ENCODE assay signal across 14 cellular contexts in the genomic region with DNA sequence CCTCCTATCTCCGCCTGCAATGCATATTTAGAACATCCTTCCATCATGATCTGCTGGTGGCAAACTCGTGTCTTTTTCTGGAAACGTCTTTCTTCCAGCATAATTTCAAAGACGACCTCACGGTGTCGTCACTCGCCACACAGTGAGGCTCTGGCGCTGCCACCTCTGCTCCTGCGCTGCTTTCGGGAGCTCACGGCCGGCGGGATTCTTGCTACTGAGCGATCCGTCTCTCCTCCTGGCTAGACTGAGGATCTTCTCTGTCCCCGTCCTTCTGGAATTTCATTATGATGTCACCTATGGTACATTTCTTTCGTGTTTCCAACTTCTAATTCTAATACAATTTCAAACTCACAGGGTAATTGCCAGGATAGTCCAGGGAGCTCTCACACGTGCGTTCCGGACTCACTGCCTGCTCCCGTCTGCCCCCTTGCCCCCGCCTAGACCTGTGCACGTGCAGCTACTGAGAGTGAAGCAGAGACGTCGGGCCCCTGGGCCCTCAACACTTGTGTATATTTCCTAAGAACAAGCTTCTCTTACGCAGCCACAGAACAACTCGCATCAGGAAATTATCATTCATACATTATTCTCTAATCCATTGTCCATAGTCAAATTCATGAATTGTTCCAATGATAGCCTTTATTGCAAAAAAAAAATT. TPM values are rescaled to one million over a fixed set of nuclear protein-coding genes. Genes with fewer than 3 reads are reported as not detected.
DNase-seq lines count a peak whose midpoint lies in the region; ATAC-seq and TF ChIP-seq lines count a peak whose summit lies in the region.
"Had no signal": no experiment of that assay in that cellular context is flagged by ENCODE, and none has a peak within 500 bp of the region (broad histone marks: within the 10 kb centered on the region; RNA-seq: fewer than 3 reads in every experiment).

No MANE protein-coding gene starts in this region.

- no peak overlapping the region for H3K4me2 ChIP-seq in osteoblast (ENCODE audit: insufficient read depth, low read length)

- intact Hi-C loops in Caco-2 (cut with micrococcal nuclease; ENCODE audit: unreplicated experiment) (no loop called here), MCF 10A (cut with micrococcal nuclease) (no loop called here)
- intact Hi-C loops in activated CD4-positive, alpha-beta T cell treated with anti-CD3 and anti-CD28 coated beads for 36 hours (cut with DNase I, micrococcal nuclease): no loop called here

- H4K20me1 ChIP-seq in osteoblast (ENCODE audit: insufficient read depth, low read length): peaks cover 9% of the 10 kb centered on the region

- H3K9me3 ChIP-seq in Caco-2 (no peaks in the 10 kb centered on the region), T-helper 17 cell (ENCODE audit: control insufficient read depth, low read length, poor library complexity, severe bottlenecking) (no peaks in the 10 kb centered on the region), osteoblast (ENCODE audit: low read depth, low read length) (no peaks in the 10 kb centered on the region)

- no peak overlapping the region for H3K4me3 Mint-ChIP-seq in Caco-2 (ENCODE audit: unreplicated experiment)
- H3K4me3 Mint-ChIP-seq in T-helper 17 cell: no peak overlapping the region
- H3K4me3 Mint-ChIP-seq in endothelial cell (ENCODE audit: unreplicated experiment): peak overlapping the region; percentile 47
- H3K4me3 Mint-ChIP-seq in activated CD4-positive, alpha-beta T cell treated with anti-CD3 and anti-CD28 coated beads for 36 hours: no peak overlapping the region
- H3K4me3 Mint-ChIP-seq in MCF 10A (ENCODE audit: unreplicated experiment): no peak overlapping the region
- H3K4me3 Mint-ChIP-seq: CD14-positive monocyte; CD8-positive, alpha-beta memory T cell had no signal

- H3K4me1 ChIP-seq in Caco-2 (no peaks in the 10 kb centered on the region), osteoblast (ENCODE audit: insufficient read depth, low read length) (peaks cover under 1% of the 10 kb centered on the region)

- no peak overlapping the region for H2AFZ ChIP-seq in osteoblast (ENCODE audit: low read length)

- no peak for ATAC-seq in T-helper 17 cell
- no peak for ATAC-seq in activated CD4-positive, alpha-beta T cell treated with anti-CD3 and anti-CD28 coated beads for 36 hours

- no peaks in the 10 kb centered on the region for H3K9me3 Mint-ChIP-seq in Caco-2 (ENCODE audit: unreplicated experiment)
- no peaks in the 10 kb centered on the region for H3K9me3 Mint-ChIP-seq in endothelial cell (ENCODE audit: unreplicated experiment)
- H3K9me3 Mint-ChIP-seq in activated CD4-positive, alpha-beta T cell treated with anti-CD3 and anti-CD28 coated beads for 36 hours (ENCODE audit: low read depth): no peaks in the 10 kb centered on the region
- no peaks in the 10 kb centered on the region for H3K9me3 Mint-ChIP-seq in MCF 10A (ENCODE audit: unreplicated experiment)

- H3K36me3 Mint-ChIP-seq in Caco-2 (ENCODE audit: insufficient read depth, unreplicated experiment) (peaks cover 27% of the 10 kb centered on the region), T-helper 17 cell (ENCODE audit: low read depth) (peaks cover 10% of the 10 kb centered on the region), endothelial cell (ENCODE audit: low read depth, unreplicated experiment) (peaks cover 21% of the 10 kb centered on the region), MCF 10A (ENCODE audit: insufficient read depth, unreplicated experiment) (peaks cover 43% of the 10 kb centered on the region)
- peaks cover 34% of the 10 kb centered on the region for H3K36me3 Mint-ChIP-seq in activated CD4-positive, alpha-beta T cell treated with anti-CD3 and anti-CD28 coated beads for 36 hours (ENCODE audit: low read depth)

- H3K27ac ChIP-seq in osteoblast (ENCODE audit: low read depth, low read length): no peak overlapping the region
- H3K27ac ChIP-seq: 22Rv1 had no signal

- H3K4me3 ChIP-seq in Caco-2 (ENCODE audit: low read depth, low read length) (no peak overlapping the region), osteoblast (ENCODE audit: insufficient read depth, low read length) (no peak overlapping the region)

- no peaks in the 10 kb centered on the region for H3K4me1 Mint-ChIP-seq in Caco-2 (ENCODE audit: low read depth, unreplicated experiment)
- peaks cover 7% of the 10 kb centered on the region for H3K4me1 Mint-ChIP-seq in T-helper 17 cell
- no peaks in the 10 kb centered on the region for H3K4me1 Mint-ChIP-seq in endothelial cell (ENCODE audit: unreplicated experiment)
- H3K4me1 Mint-ChIP-seq in activated CD4-positive, alpha-beta T cell treated with anti-CD3 and anti-CD28 coated beads for 36 hours: no peaks in the 10 kb centered on the region
- no peaks in the 10 kb centered on the region for H3K4me1 Mint-ChIP-seq in MCF 10A (ENCODE audit: insufficient read depth, unreplicated experiment)

- POLR2A ChIA-PET in Caco-2 (lab: Charles Lee) (interaction anchor here (0.5 kb wide), 1 partner anchor 45 kb away, joined by 3 read pairs; no protein-coding TSS in a partner anchor), MCF 10A (lab: Yijun Ruan, JAX) (interaction anchor here (1.2 to 1.7 kb wide), 3 partner anchors 12 to 266 kb away, joined by 3 to 5 read pairs (median 4); a partner anchor contains a TSS)
- POLR2A ChIA-PET in activated CD4-positive, alpha-beta T cell treated with anti-CD3 and anti-CD28 coated beads for 36 hours (lab: Charles Lee): no interaction called here

- CTCF ChIA-PET in Caco-2 (lab: Charles Lee) (interaction anchor here (0.6 kb wide), 1 partner anchor 385 kb away, joined by 3 read pairs; no protein-coding TSS in a partner anchor), MCF 10A (lab: Yijun Ruan, JAX) (interaction anchor here (0.9 to 1.4 kb wide), 2 partner anchors 62 to 521 kb away, joined by 3 to 4 read pairs; a partner anchor contains a TSS)
- CTCF ChIA-PET in activated CD4-positive, alpha-beta T cell treated with anti-CD3 and anti-CD28 coated beads for 36 hours (lab: Charles Lee): no interaction called here

- H3K79me2 ChIP-seq in osteoblast (ENCODE audit: insufficient read depth, low read length): no peaks in the 10 kb centered on the region

- H3K36me3 ChIP-seq in Caco-2 (ENCODE audit: control insufficient read depth, insufficient read depth, low read length): 0 out of 2 replicates have a peak, but pooled peaks cover 1% of the 10 kb centered on the region
- peaks cover 40% of the 10 kb centered on the region for H3K36me3 ChIP-seq in osteoblast (ENCODE audit: insufficient read depth, low read length)

- no peak for DNase-seq in Caco-2
- no peak for DNase-seq in T-helper 17 cell
- no peak for DNase-seq in endothelial cell (ENCODE audit: low spot score)
- peak; percentile 73 for DNase-seq in osteoblast (ENCODE audit: insufficient read length, low spot score, missing footprints)
- DNase-seq in activated CD4-positive, alpha-beta T cell treated with anti-CD3 and anti-CD28 coated beads for 36 hours: no peak
- DNase-seq in MCF 10A (ENCODE audit: unreplicated experiment): no peak
- DNase-seq in NAMALWA (ENCODE audit: low spot score): no peak
- DNase-seq: CD8-positive, alpha-beta memory T cell; DMS53; GF-D8 had no signal

- peak overlapping the region; percentile 14 for H3K27ac Mint-ChIP-seq in Caco-2 (ENCODE audit: unreplicated experiment)
- peak overlapping the region; percentile 72 for H3K27ac Mint-ChIP-seq in T-helper 17 cell
- no peak overlapping the region for H3K27ac Mint-ChIP-seq in endothelial cell (ENCODE audit: unreplicated experiment)
- no peak overlapping the region for H3K27ac Mint-ChIP-seq in activated CD4-positive, alpha-beta T cell treated with anti-CD3 and anti-CD28 coated beads for 36 hours
- no peak overlapping the region for H3K27ac Mint-ChIP-seq in MCF 10A (ENCODE audit: low read depth, unreplicated experiment)
- H3K27ac Mint-ChIP-seq: CD14-positive monocyte had no signal

- BruUV-seq in Caco-2 (replicated peaks; lab: Mats Ljungman, UMichigan) (no TSS peak), MCF 10A (replicated peaks; lab: Mats Ljungman, UMichigan) (no TSS peak)

- H3K27me3 Mint-ChIP-seq in Caco-2 (ENCODE audit: insufficient read depth, unreplicated experiment): no peaks in the 10 kb centered on the region
- H3K27me3 Mint-ChIP-seq in T-helper 17 cell: no peaks in the 10 kb centered on the region
- peaks cover 4% of the 10 kb centered on the region for H3K27me3 Mint-ChIP-seq in endothelial cell (ENCODE audit: unreplicated experiment)
- H3K27me3 Mint-ChIP-seq in activated CD4-positive, alpha-beta T cell treated with anti-CD3 and anti-CD28 coated beads for 36 hours: no peaks in the 10 kb centered on the region
- H3K27me3 Mint-ChIP-seq in MCF 10A (ENCODE audit: insufficient read depth, unreplicated experiment): no peaks in the 10 kb centered on the region
- H3K27me3 Mint-ChIP-seq: CD8-positive, alpha-beta memory T cell had no signal

- no peaks in the 10 kb centered on the region for H3K27me3 ChIP-seq in Caco-2 (replicated peaks; ENCODE audit: control insufficient read depth, insufficient read depth, low read length)
- H3K27me3 ChIP-seq in osteoblast (ENCODE audit: insufficient read depth, low read length): no peaks in the 10 kb centered on the region

- TF ChIP-seq CTCF in Caco-2 (IDR thresholded peaks at IDR 0.05; ENCODE audit: insufficient read depth in 1 of 2, low read depth in 1 of 2, low read length in 1 of 2, severe bottlenecking in 1 of 2, unreplicated experiment in 1 of 2) (no peak), endothelial cell (IDR thresholded peaks at IDR 0.05; ENCODE audit: unreplicated experiment) (no peak), osteoblast (IDR thresholded peaks at IDR 0.05; ENCODE audit: extremely low read depth, low read depth, low read length) (no peak), MCF 10A (IDR thresholded peaks at IDR 0.05; ENCODE audit: unreplicated experiment) (no peak)

RNA-seq across cellular contexts. Expression of a gene that starts 25.5 kb away (rescaled TPM):
- total RNA-seq in Caco-2 (2022): 35.2 and 36.5 TPM in 2 replicates
- 10 to 100 TPM; 48.0 to 54.8 TPM for total RNA-seq in T-helper 17 cell
- 15.3 TPM for total RNA-seq in endothelial cell (ENCODE audit: unreplicated experiment)
- total RNA-seq in osteoblast: 23.3 and 27.5 TPM in 2 replicates
- 10 to 100 TPM; 16.1 to 18.7 TPM for total RNA-seq in activated CD4-positive, alpha-beta T cell treated with anti-CD3 and anti-CD28 coated beads for 36 hours
- total RNA-seq in MCF 10A (2022): 18.1 and 24.7 TPM in 2 replicates

RNA-seq across cellular contexts. Expression of a gene that starts 27.4 kb away (rescaled TPM):
- total RNA-seq in Caco-2 (2022) (20.6 and 21.5 TPM in 2 replicates), T-helper 17 cell (10 to 100 TPM; 17.3 to 21.0 TPM), endothelial cell (ENCODE audit: unreplicated experiment) (11.2 TPM), osteoblast (7.4 and 9.4 TPM in 2 replicates), MCF 10A (2022) (14.9 and 19.6 TPM in 2 replicates)
- total RNA-seq in activated CD4-positive, alpha-beta T cell treated with anti-CD3 and anti-CD28 coated beads for 36 hours: 10 to 100 TPM; 14.0 to 14.1 TPM

RNA-seq across cellular contexts. Expression of a gene that starts 45.6 kb away (rescaled TPM):
- total RNA-seq in Caco-2 (2022): 0.39 TPM in 1 of 2 replicates, not detected in the other
- total RNA-seq in T-helper 17 cell: under 1 TPM; 0.44 to 0.99 TPM
- 1.3 TPM for total RNA-seq in endothelial cell (ENCODE audit: unreplicated experiment)
- total RNA-seq in osteoblast: under 0.01 TPM in 1 of 2 replicates, not detected in the other
- under 1 TPM; 0.18 to 0.27 TPM for total RNA-seq in activated CD4-positive, alpha-beta T cell treated with anti-CD3 and anti-CD28 coated beads for 36 hours
- 2.4 and 3.9 TPM in 2 replicates for total RNA-seq in MCF 10A (2022)

RNA-seq across cellular contexts. Expression of a gene that starts 52.0 kb away (rescaled TPM):
- total RNA-seq in Caco-2 (2022) (not detected in 2 replicates), T-helper 17 cell (not detected), endothelial cell (ENCODE audit: unreplicated experiment) (not detected), osteoblast (not detected in 2 replicates), MCF 10A (2022) (0.81 and 1.4 TPM in 2 replicates)
- not detected for total RNA-seq in activated CD4-positive, alpha-beta T cell treated with anti-CD3 and anti-CD28 coated beads for 36 hours
- total RNA-seq: A673; CD8-positive, alpha-beta memory T cell; IMR-90 had no signal

RNA-seq across cellular contexts. Expression of a gene that starts 53.7 kb away (rescaled TPM):
- total RNA-seq in Caco-2 (2022) (27.4 and 27.9 TPM in 2 replicates), T-helper 17 cell (10 to 100 TPM; 51.0 to 67.4 TPM), endothelial cell (ENCODE audit: unreplicated experiment) (12.8 TPM), osteoblast (1.1 and 2.1 TPM in 2 replicates), MCF 10A (2022) (1.7 and 5.3 TPM in 2 replicates)
- 10 to 100 TPM; 15.4 to 17.6 TPM for total RNA-seq in activated CD4-positive, alpha-beta T cell treated with anti-CD3 and anti-CD28 coated beads for 36 hours

Comparison
In these comparisons a context has a peak if more than half of its experiments do, and no peak if none do; other contexts are left out.
1. H3K27ac Mint-ChIP-seq: peak in Caco-2 (single experiment) and T-helper 17 cell (single experiment); none in endothelial cell (single experiment), activated CD4-positive, alpha-beta T cell treated with anti-CD3 and anti-CD28 coated beads for 36 hours (single experiment) and MCF 10A (single experiment).